Comparison of ENCODE assay signal across 34 cellular contexts in genomic region chr11:110900426-110900825, GRCh38.
"Had no signal": no experiment of that assay in that cellular context is flagged by ENCODE, and none has a peak within 500 bp of the region (broad histone marks: within the 10 kb centered on the region; RNA-seq: fewer than 3 reads in every experiment).

No MANE protein-coding gene starts in this region.

- DNase-seq: Karpas-422, Kasumi-1, MG63, MM.1S, MV-4-11, NCI-H1048, NCI-H1092, NCI-H1092 treated with DMSO at 0.1 percent for 48 hours, NCI-H1105, NCI-H1105 treated with DMSO at 0.1 percent for 48 hours, NCI-H1417, NCI-H1417 treated with DMSO at 0.1 percent for 48 hours, NCI-H1436, NCI-H1436 treated with DMSO at 0.1 percent for 48 hours, NCI-H146, NCI-H1694, NCI-H1694 treated with DMSO at 0.1 percent for 48 hours, NCI-H187, NCI-H187 treated with DMSO at 0.1 percent for 48 hours, NCI-H1930, NCI-H2029, NCI-H2029 treated with DMSO at 0.1 percent for 48 hours, NCI-H2081, NCI-H2081 treated with DMSO at 0.1 percent for 48 hours, NCI-H2107, NCI-H2171, NCI-H2171 treated with DMSO at 0.1 percent for 48 hours, NCI-H2227 treated with DMSO at 0.1 percent for 48 hours, NCI-H226, NCI-H345, NCI-H446, NCI-H446 treated with DMSO at 0.1 percent for 48 hours, NCI-H510A, NCI-H510A treated with DMSO at 0.1 percent for 48 hours had no signal
